ENCODE assay signal across 2 cellular contexts in genomic region chr1:221708987-221709386, GRCh38.
TF ChIP-seq lines count a peak whose summit lies in the region.

No MANE protein-coding gene starts in this region.

TF ChIP-seq in GM23338, 12 proteins besides CTCF, POLR2A, EP300 and RAD21:
- no peak for TF ChIP-seq ETS1 (IDR thresholded peaks at IDR 0.05)

TF ChIP-seq in endothelial cell of umbilical vein, 7 proteins besides CTCF, POLR2A, EP300 and RAD21 (continued from another document):
- TF ChIP-seq GATA2 (IDR thresholded peaks at IDR 0.05; ENCODE audit: insufficient read depth, insufficient read length, low read depth, low read length) (no peak), EZH2 (IDR thresholded peaks at IDR 0.05; ENCODE audit: borderline replicate concordance, low read depth, low read length, severe bottlenecking) (no peak), POLR2AphosphoS5 (IDR thresholded peaks at IDR 0.05; ENCODE audit: insufficient read depth, low read depth, low read length) (no peak), JUN (IDR thresholded peaks at IDR 0.05; ENCODE audit: borderline replicate concordance, insufficient read depth, insufficient read length, low read depth) (no peak), MAX (IDR thresholded peaks at IDR 0.05; ENCODE audit: insufficient read depth, insufficient read length) (no peak), MYC (IDR thresholded peaks at IDR 0.05; ENCODE audit: low read depth, low read length) (no peak)
